ENCODE assay signal across 1 cellular context in the genomic region with DNA sequence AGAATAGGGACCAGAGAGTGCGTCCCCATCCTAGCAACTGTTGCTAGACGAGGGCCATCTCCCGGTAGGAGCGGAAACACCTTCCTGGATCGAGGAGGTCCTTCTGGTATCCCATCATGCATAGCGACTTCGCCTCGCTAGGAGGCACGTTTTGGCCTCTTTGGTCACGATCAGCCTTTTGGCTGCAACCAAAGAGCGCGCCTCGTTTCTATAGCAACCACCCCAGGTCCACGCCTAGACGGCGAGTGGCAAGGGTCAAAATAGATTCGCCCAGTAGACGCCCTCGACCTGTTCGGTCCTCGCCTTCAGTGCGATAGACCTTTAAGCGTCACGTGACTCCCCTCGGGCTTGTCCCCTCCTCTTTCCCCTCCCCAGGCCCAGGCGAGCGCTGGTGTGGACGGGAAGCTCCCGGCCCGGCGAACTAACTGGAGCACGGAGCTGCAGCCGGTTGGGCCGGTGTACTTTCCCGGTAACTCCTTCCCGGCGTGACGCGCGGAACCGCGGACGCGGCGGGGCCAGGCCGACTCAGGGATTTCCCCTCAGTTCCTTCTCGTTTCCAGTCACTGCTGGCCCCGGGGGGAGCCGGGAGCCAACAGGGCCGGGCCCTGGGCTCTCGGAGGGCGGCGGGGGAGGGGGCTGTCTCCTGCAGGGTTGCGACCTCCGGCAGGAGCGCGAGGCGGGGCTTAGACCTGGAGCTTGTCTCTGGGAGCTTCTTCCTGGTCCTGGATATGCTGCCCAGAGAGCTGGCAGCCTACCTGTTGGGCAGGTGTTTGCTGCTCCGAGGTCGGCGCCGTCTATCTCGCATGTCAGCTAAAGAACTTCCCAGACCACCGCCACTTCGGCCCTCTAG.
A peak's percentile ranks its signal among the peaks of the same experiment; 100 is the strongest.
TF ChIP-seq lines count a peak whose summit lies in the region.

A gene (plus strand): TSS at position 359 of the 850 bp plus-strand sequence. CDS start 2,258 bp downstream, outside the sequence.

TF ChIP-seq in HepG2, 621 proteins besides CTCF, POLR2A, EP300 and RAD21 (continued from another document and continues in another):
- TF ChIP-seq, protein P1, sequence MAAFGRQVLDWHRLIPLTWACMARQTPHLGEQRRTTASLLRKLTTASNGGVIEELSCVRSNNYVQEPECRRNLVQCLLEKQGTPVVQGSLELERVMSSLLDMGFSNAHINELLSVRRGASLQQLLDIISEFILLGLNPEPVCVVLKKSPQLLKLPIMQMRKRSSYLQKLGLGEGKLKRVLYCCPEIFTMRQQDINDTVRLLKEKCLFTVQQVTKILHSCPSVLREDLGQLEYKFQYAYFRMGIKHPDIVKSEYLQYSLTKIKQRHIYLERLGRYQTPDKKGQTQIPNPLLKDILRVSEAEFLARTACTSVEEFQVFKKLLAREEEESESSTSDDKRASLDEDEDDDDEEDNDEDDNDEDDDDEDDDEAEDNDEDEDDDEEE (CRISPR knock-in tag; IDR thresholded peaks at IDR 0.05): peak; percentile 74; the same call in 1 of the 2 replicates
- peak; percentile 63; the same call in 1 of the 2 replicates for TF ChIP-seq MIXL1 (CRISPR knock-in tag; IDR thresholded peaks at IDR 0.05)
- TF ChIP-seq ZNF720 (CRISPR knock-in tag; IDR thresholded peaks at IDR 0.05): no peak
- no peak for TF ChIP-seq ZSCAN20 (CRISPR knock-in tag; IDR thresholded peaks at IDR 0.05; ENCODE audit: borderline replicate concordance)
- TF ChIP-seq, protein P2, sequence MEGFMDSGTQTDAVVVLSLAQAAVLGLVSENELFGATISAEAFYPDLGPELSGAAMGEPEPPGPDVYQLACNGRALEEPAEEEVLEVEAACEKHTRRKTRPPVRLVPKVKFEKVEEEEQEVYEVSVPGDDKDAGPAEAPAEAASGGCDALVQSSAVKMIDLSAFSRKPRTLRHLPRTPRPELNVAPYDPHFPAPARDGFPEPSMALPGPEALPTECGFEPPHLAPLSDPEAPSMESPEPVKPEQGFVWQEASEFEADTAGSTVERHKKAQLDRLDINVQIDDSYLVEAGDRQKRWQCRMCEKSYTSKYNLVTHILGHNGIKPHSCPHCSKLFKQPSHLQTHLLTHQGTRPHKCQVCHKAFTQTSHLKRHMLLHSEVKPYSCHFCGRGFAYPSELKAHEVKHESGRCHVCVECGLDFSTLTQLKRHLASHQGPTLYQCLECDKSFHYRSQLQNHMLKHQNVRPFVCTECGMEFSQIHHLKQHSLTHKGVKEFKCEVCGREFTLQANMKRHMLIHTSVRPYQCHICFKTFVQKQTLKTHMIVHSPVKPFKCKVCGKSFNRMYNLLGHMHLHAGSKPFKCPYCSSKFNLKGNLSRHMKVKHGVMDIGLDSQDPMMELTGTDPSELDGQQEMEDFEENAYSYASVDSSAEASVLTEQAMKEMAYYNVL (CRISPR knock-in tag; IDR thresholded peaks at IDR 0.05; ENCODE audit: borderline replicate concordance): no peak
- TF ChIP-seq, protein P3, sequence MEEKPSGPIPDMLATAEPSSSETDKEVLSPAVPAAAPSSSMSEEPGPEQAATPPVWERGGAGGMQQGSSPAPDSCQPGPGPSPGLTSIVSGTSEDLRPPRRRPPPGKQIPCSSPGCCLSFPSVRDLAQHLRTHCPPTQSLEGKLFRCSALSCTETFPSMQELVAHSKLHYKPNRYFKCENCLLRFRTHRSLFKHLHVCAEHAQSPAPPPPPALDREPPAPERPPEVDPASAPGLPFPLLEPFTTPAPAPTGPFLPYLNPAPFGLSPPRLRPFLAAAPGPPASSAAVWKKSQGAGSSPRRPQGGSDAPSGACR (CRISPR knock-in tag; IDR thresholded peaks at IDR 0.05): 0 out of 2 replicates have a peak, but pooled peaks have one; percentile 53
- TF ChIP-seq EED (CRISPR knock-in tag; IDR thresholded peaks at IDR 0.05): 0 out of 2 replicates have a peak, but pooled peaks have one; percentile 78
- no peak for TF ChIP-seq ARNT (IDR thresholded peaks at IDR 0.05)
- TF ChIP-seq ZNF788 (CRISPR knock-in tag; IDR thresholded peaks at IDR 0.05; ENCODE audit: borderline replicate concordance): peak; percentile 96
- no peak for TF ChIP-seq SMARCC2 (IDR thresholded peaks at IDR 0.05)
- TF ChIP-seq MTF2 (CRISPR knock-in tag; IDR thresholded peaks at IDR 0.05; ENCODE audit: borderline replicate concordance): no peak; the same call in 1 of the 2 replicates
- no peak for TF ChIP-seq HDAC6 (IDR thresholded peaks at IDR 0.05; ENCODE audit: low read depth, low read length)
- 0 out of 2 replicates have a peak, but pooled peaks have one; percentile 45 for TF ChIP-seq JUND (CRISPR knock-in tag; IDR thresholded peaks at IDR 0.05)
- TF ChIP-seq RFX3 (CRISPR knock-in tag; IDR thresholded peaks at IDR 0.05): peak; percentile 97
- TF ChIP-seq FOSL1 (CRISPR knock-in tag; IDR thresholded peaks at IDR 0.05; ENCODE audit: borderline replicate concordance): no peak
- peak; percentile 83; the same call in 1 of the 2 replicates for TF ChIP-seq FOXK1 (CRISPR knock-in tag; IDR thresholded peaks at IDR 0.05; ENCODE audit: borderline replicate concordance, low read depth)
- TF ChIP-seq RARA (CRISPR knock-in tag; IDR thresholded peaks at IDR 0.05): peak; percentile 46; the same call in 1 of the 2 replicates
- TF ChIP-seq SMARCE1 (IDR thresholded peaks at IDR 0.05; ENCODE audit: borderline replicate concordance): no peak
- TF ChIP-seq, protein P4, sequence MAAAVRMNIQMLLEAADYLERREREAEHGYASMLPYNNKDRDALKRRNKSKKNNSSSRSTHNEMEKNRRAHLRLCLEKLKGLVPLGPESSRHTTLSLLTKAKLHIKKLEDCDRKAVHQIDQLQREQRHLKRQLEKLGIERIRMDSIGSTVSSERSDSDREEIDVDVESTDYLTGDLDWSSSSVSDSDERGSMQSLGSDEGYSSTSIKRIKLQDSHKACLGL (CRISPR knock-in tag; IDR thresholded peaks at IDR 0.05): no peak; the same call in 1 of the 2 replicates
- TF ChIP-seq ZNF430 (CRISPR knock-in tag; IDR thresholded peaks at IDR 0.05): no peak
- TF ChIP-seq KDM4B (CRISPR knock-in tag; IDR thresholded peaks at IDR 0.05): 0 out of 2 replicates have a peak, but pooled peaks have one; percentile 67
- TF ChIP-seq, protein P5, sequence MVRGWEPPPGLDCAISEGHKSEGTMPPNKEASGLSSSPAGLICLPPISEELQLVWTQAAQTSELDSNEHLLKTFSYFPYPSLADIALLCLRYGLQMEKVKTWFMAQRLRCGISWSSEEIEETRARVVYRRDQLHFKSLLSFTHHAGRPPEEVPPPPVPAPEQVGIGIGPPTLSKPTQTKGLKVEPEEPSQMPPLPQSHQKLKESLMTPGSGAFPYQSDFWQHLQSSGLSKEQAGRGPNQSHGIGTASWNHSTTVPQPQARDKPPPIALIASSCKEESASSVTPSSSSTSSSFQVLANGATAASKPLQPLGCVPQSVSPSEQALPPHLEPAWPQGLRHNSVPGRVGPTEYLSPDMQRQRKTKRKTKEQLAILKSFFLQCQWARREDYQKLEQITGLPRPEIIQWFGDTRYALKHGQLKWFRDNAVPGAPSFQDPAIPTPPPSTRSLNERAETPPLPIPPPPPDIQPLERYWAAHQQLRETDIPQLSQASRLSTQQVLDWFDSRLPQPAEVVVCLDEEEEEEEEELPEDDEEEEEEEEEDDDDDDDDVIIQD (CRISPR knock-in tag; IDR thresholded peaks at IDR 0.05; ENCODE audit: low read depth): peak; percentile 9; the same call in 1 of the 2 replicates
- peak; percentile 64; the same call in 1 of the 2 replicates for TF ChIP-seq ZSCAN21 (CRISPR knock-in tag; IDR thresholded peaks at IDR 0.05; ENCODE audit: borderline replicate concordance)
- TF ChIP-seq ZMYM3 (CRISPR knock-in tag; IDR thresholded peaks at IDR 0.05): peak; percentile 45
- TF ChIP-seq, protein P6, sequence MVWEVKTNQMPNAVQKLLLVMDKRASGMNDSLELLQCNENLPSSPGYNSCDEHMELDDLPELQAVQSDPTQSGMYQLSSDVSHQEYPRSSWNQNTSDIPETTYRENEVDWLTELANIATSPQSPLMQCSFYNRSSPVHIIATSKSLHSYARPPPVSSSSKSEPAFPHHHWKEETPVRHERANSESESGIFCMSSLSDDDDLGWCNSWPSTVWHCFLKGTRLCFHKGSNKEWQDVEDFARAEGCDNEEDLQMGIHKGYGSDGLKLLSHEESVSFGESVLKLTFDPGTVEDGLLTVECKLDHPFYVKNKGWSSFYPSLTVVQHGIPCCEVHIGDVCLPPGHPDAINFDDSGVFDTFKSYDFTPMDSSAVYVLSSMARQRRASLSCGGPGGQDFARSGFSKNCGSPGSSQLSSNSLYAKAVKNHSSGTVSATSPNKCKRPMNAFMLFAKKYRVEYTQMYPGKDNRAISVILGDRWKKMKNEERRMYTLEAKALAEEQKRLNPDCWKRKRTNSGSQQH (CRISPR knock-in tag; IDR thresholded peaks at IDR 0.05; ENCODE audit: low read depth): peak; percentile 41; the same call in 1 of the 2 replicates
- TF ChIP-seq CBX5 (CRISPR knock-in tag; IDR thresholded peaks at IDR 0.05; ENCODE audit: borderline replicate concordance): 0 out of 2 replicates have a peak, but pooled peaks have one; percentile 73
- TF ChIP-seq ZFAT (CRISPR knock-in tag; conservative IDR thresholded peaks at IDR 0.05): no peak
- 0 out of 2 replicates have a peak, but pooled peaks have one; percentile 31 for TF ChIP-seq ELF4 (CRISPR knock-in tag; IDR thresholded peaks at IDR 0.05; ENCODE audit: borderline replicate concordance)
- peak; percentile 38; the same call in 1 of the 2 replicates for TF ChIP-seq ZNF782 (CRISPR knock-in tag; IDR thresholded peaks at IDR 0.05; ENCODE audit: borderline replicate concordance)
- TF ChIP-seq, protein P7, sequence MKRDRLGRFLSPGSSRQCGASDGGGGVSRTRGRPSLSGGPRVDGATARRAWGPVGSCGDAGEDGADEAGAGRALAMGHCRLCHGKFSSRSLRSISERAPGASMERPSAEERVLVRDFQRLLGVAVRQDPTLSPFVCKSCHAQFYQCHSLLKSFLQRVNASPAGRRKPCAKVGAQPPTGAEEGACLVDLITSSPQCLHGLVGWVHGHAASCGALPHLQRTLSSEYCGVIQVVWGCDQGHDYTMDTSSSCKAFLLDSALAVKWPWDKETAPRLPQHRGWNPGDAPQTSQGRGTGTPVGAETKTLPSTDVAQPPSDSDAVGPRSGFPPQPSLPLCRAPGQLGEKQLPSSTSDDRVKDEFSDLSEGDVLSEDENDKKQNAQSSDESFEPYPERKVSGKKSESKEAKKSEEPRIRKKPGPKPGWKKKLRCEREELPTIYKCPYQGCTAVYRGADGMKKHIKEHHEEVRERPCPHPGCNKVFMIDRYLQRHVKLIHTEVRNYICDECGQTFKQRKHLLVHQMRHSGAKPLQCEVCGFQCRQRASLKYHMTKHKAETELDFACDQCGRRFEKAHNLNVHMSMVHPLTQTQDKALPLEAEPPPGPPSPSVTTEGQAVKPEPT (CRISPR knock-in tag; IDR thresholded peaks at IDR 0.05; ENCODE audit: low read depth): peak; percentile 92
- 0 out of 2 replicates have a peak, but pooled peaks have one; percentile 52 for TF ChIP-seq ZNF12 (CRISPR knock-in tag; IDR thresholded peaks at IDR 0.05)
- peak; percentile 43; the same call in 1 of the 2 replicates for TF ChIP-seq SUZ12 (IDR thresholded peaks at IDR 0.05; ENCODE audit: low read depth, low read length)
- TF ChIP-seq, protein P8, sequence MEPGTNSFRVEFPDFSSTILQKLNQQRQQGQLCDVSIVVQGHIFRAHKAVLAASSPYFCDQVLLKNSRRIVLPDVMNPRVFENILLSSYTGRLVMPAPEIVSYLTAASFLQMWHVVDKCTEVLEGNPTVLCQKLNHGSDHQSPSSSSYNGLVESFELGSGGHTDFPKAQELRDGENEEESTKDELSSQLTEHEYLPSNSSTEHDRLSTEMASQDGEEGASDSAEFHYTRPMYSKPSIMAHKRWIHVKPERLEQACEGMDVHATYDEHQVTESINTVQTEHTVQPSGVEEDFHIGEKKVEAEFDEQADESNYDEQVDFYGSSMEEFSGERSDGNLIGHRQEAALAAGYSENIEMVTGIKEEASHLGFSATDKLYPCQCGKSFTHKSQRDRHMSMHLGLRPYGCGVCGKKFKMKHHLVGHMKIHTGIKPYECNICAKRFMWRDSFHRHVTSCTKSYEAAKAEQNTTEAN (CRISPR knock-in tag; conservative IDR thresholded peaks at IDR 0.05): no peak
- peak; percentile 80 for TF ChIP-seq TBL1XR1 (IDR thresholded peaks at IDR 0.05; ENCODE audit: borderline replicate concordance, low read length, partially characterized antibody)
- peak; percentile 91; the same call in 1 of the 2 replicates for TF ChIP-seq ZNF556 (CRISPR knock-in tag; IDR thresholded peaks at IDR 0.05; ENCODE audit: borderline replicate concordance)
- no peak for TF ChIP-seq ZNF674 (CRISPR knock-in tag; IDR thresholded peaks at IDR 0.05; ENCODE audit: low read depth)
- no peak for TF ChIP-seq ZBTB3 (CRISPR knock-in tag; IDR thresholded peaks at IDR 0.05; ENCODE audit: borderline replicate concordance, low read depth)
- no peak for TF ChIP-seq GTF3A (CRISPR knock-in tag; conservative IDR thresholded peaks at IDR 0.05)
- no peak for TF ChIP-seq IKZF1 (IDR thresholded peaks at IDR 0.05)
- no peak for TF ChIP-seq SOX6 (IDR thresholded peaks at IDR 0.05)
- TF ChIP-seq SOX6 (CRISPR knock-in tag; IDR thresholded peaks at IDR 0.05): peak; percentile 73
- TF ChIP-seq POGZ (CRISPR knock-in tag; IDR thresholded peaks at IDR 0.05): peak; percentile 61
- TF ChIP-seq ZNF577 (CRISPR knock-in tag; IDR thresholded peaks at IDR 0.05; ENCODE audit: borderline replicate concordance, low read depth): no peak
- TF ChIP-seq HOXA3 (CRISPR knock-in tag; IDR thresholded peaks at IDR 0.05): peak; percentile 82
- no peak for TF ChIP-seq ZNF329 (CRISPR knock-in tag; IDR thresholded peaks at IDR 0.05; ENCODE audit: low read depth)
- peak; percentile 93 for TF ChIP-seq ZNF777 (CRISPR knock-in tag; IDR thresholded peaks at IDR 0.05)
- TF ChIP-seq ZNF335 (CRISPR knock-in tag; IDR thresholded peaks at IDR 0.05): peak; percentile 64; the same call in 1 of the 2 replicates
- peak; percentile 65; the same call in 1 of the 2 replicates for TF ChIP-seq FOXK2 (IDR thresholded peaks at IDR 0.05)
- TF ChIP-seq ZNF7 (CRISPR knock-in tag; IDR thresholded peaks at IDR 0.05): no peak
- TF ChIP-seq, protein P9, sequence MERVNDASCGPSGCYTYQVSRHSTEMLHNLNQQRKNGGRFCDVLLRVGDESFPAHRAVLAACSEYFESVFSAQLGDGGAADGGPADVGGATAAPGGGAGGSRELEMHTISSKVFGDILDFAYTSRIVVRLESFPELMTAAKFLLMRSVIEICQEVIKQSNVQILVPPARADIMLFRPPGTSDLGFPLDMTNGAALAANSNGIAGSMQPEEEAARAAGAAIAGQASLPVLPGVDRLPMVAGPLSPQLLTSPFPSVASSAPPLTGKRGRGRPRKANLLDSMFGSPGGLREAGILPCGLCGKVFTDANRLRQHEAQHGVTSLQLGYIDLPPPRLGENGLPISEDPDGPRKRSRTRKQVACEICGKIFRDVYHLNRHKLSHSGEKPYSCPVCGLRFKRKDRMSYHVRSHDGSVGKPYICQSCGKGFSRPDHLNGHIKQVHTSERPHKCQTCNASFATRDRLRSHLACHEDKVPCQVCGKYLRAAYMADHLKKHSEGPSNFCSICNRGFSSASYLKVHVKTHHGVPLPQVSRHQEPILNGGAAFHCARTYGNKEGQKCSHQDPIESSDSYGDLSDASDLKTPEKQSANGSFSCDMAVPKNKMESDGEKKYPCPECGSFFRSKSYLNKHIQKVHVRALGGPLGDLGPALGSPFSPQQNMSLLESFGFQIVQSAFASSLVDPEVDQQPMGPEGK (CRISPR knock-in tag; IDR thresholded peaks at IDR 0.05): peak; percentile 42; the same call in 1 of the 2 replicates
